11 cellular contexts compared by ENCODE assay signal in genomic region chr7:55081067-55081853, GRCh38.
DNase-seq lines count a peak whose midpoint lies in the region; ATAC-seq and TF ChIP-seq lines count a peak whose summit lies in the region.
"Had no signal": no experiment of that assay in that cellular context is flagged by ENCODE, and none has a peak within 500 bp of the region (broad histone marks: within the 10 kb centered on the region; RNA-seq: fewer than 3 reads in every experiment).

No MANE protein-coding gene starts in this region.

- H3K36me3 Mint-ChIP-seq in activated CD4-positive, alpha-beta T cell treated with anti-CD3 and anti-CD28 coated beads, Interleukin-2, amount 10 ng/mL, durations not matched to agents 24 days and 14 days (ENCODE audit: low read depth): no peaks in the 10 kb centered on the region

- H3K27ac ChIP-seq in RWPE2 (ENCODE audit: poor library complexity, severe bottlenecking) (peak overlapping the region; percentile 96), right atrium auricular region (peak overlapping the region; percentile 30 to 47), aorta (ENCODE audit: low read depth in 1 of 2, low read length in 2 of 2) (peak overlapping the region in 1 of 2 donors; percentile 47)

- H3K36me3 ChIP-seq in BE2C (peaks cover 46% of the 10 kb centered on the region), RWPE2 (ENCODE audit: low read depth) (peaks cover 91% of the 10 kb centered on the region), right atrium auricular region (no peaks in the 10 kb centered on the region), aorta (ENCODE audit: control insufficient read depth in 1 of 2, insufficient read depth in 2 of 2, low read length in 1 of 2) (no peaks in the 10 kb centered on the region)

- no peak overlapping the region for H3K27ac Mint-ChIP-seq in activated CD4-positive, alpha-beta T cell treated with anti-CD3 and anti-CD28 coated beads, Interleukin-2, amount 10 ng/mL, durations not matched to agents 24 days and 14 days
- no peak overlapping the region for H3K27ac Mint-ChIP-seq in stimulated activated naive CD8-positive, alpha-beta T cell treated with anti-CD3 and anti-CD28 coated beads, Interleukin-15, amount 100 ng/mL, for 72 hours
- H3K27ac Mint-ChIP-seq: activated T-helper 17 cell treated with anti-CD3 and anti-CD28 coated beads, Interleukin-2, amount 50 U/mL, for 72 hours had no signal

- WGBS in aorta, 2 donors: 60 to 70% methylated on average over 13 of the region's 13 CpGs

- H3K27me3 Mint-ChIP-seq in activated CD4-positive, alpha-beta T cell treated with anti-CD3 and anti-CD28 coated beads, Interleukin-2, amount 10 ng/mL, durations not matched to agents 24 days and 14 days: peaks cover 33% of the 10 kb centered on the region
- peaks cover 48% of the 10 kb centered on the region for H3K27me3 Mint-ChIP-seq in stimulated activated naive CD8-positive, alpha-beta T cell treated with anti-CD3 and anti-CD28 coated beads, Interleukin-15, amount 100 ng/mL, for 72 hours

- H3K27me3 ChIP-seq in BE2C (no peaks in the 10 kb centered on the region), RWPE2 (ENCODE audit: insufficient read depth, poor library complexity, severe bottlenecking) (no peaks in the 10 kb centered on the region), right atrium auricular region (no peaks in the 10 kb centered on the region), aorta (ENCODE audit: control insufficient read depth in 1 of 2, insufficient read depth in 2 of 2, low read length in 1 of 2) (no peaks in the 10 kb centered on the region)

- no peak for TF ChIP-seq CTCF in BE2C (IDR thresholded peaks at IDR 0.05; ENCODE audit: low read depth, low read length)
- TF ChIP-seq CTCF in RWPE2 (IDR thresholded peaks at IDR 0.05; ENCODE audit: poor library complexity, severe bottlenecking): no peak
- TF ChIP-seq CTCF in right atrium auricular region (IDR thresholded peaks at IDR 0.05): no peak

- H3K4me3 Mint-ChIP-seq in activated CD4-positive, alpha-beta T cell treated with anti-CD3 and anti-CD28 coated beads, Interleukin-2, amount 10 ng/mL, durations not matched to agents 24 days and 14 days: no peak overlapping the region
- H3K4me3 Mint-ChIP-seq in stimulated activated naive CD8-positive, alpha-beta T cell treated with anti-CD3 and anti-CD28 coated beads, Interleukin-15, amount 100 ng/mL, for 72 hours: no peak overlapping the region
- H3K4me3 Mint-ChIP-seq: activated T-helper 17 cell treated with anti-CD3 and anti-CD28 coated beads, Interleukin-2, amount 50 U/mL, for 72 hours had no signal

- ATAC-seq in RWPE2 (ENCODE audit: low read depth): 0 out of 3 replicates have a peak, but pooled peaks have one; percentile 2
- ATAC-seq in aorta (ENCODE audit: low FRiP score): no peak
- ATAC-seq in stimulated activated naive CD8-positive, alpha-beta T cell treated with anti-CD3 and anti-CD28 coated beads, Interleukin-15, amount 100 ng/mL, for 72 hours: no peak
- ATAC-seq: activated CD4-positive, CD25-positive, alpha-beta regulatory T cell treated with anti-CD3 and anti-CD28 coated beads, Interleukin-2, amount 50 U/mL, for 24 hours; activated T-helper 17 cell treated with anti-CD3 and anti-CD28 coated beads, Interleukin-2, amount 50 U/mL, for 72 hours had no signal

- H3K4me3 ChIP-seq in BE2C (ENCODE audit: low read depth, low read length): peak overlapping the region; percentile 21
- H3K4me3 ChIP-seq in RWPE2 (ENCODE audit: severe bottlenecking): no peak overlapping the region
- H3K4me3 ChIP-seq in right atrium auricular region: no peak overlapping the region
- no peak overlapping the region for H3K4me3 ChIP-seq in aorta (ENCODE audit: low read length in 2 of 2)

- peak; percentile 53 for DNase-seq in BE2C
- DNase-seq in RWPE2 (ENCODE audit: low spot score): no peak
- no peak for DNase-seq in right atrium auricular region (ENCODE audit: low spot score)
- peak; percentile 58 for DNase-seq in renal cortical epithelial cell (ENCODE audit: low read depth)
- no peak for DNase-seq in activated CD4-positive, alpha-beta T cell treated with anti-CD3 and anti-CD28 coated beads, Interleukin-2, amount 10 ng/mL, durations not matched to agents 24 days and 14 days
- no peak for DNase-seq in aorta
- DNase-seq in stimulated activated naive CD8-positive, alpha-beta T cell treated with anti-CD3 and anti-CD28 coated beads, Interleukin-15, amount 100 ng/mL, for 72 hours: no peak
- DNase-seq in occipital lobe (lab: John Stamatoyannopoulos, UW): no peak
- DNase-seq: islet precursor cell had no signal

- H3K9me3 ChIP-seq in BE2C (no peaks in the 10 kb centered on the region), RWPE2 (ENCODE audit: severe bottlenecking) (no peaks in the 10 kb centered on the region), right atrium auricular region (no peaks in the 10 kb centered on the region), aorta (ENCODE audit: control insufficient read depth, low read length) (no peaks in the 10 kb centered on the region)

- H3K9me3 Mint-ChIP-seq in activated CD4-positive, alpha-beta T cell treated with anti-CD3 and anti-CD28 coated beads, Interleukin-2, amount 10 ng/mL, durations not matched to agents 24 days and 14 days: no peaks in the 10 kb centered on the region
- no peaks in the 10 kb centered on the region for H3K9me3 Mint-ChIP-seq in stimulated activated naive CD8-positive, alpha-beta T cell treated with anti-CD3 and anti-CD28 coated beads, Interleukin-15, amount 100 ng/mL, for 72 hours
- H3K9me3 Mint-ChIP-seq: activated T-helper 17 cell treated with anti-CD3 and anti-CD28 coated beads, Interleukin-2, amount 50 U/mL, for 72 hours had no signal

- peaks cover 6% of the 10 kb centered on the region for H3K4me1 Mint-ChIP-seq in activated CD4-positive, alpha-beta T cell treated with anti-CD3 and anti-CD28 coated beads, Interleukin-2, amount 10 ng/mL, durations not matched to agents 24 days and 14 days
- H3K4me1 Mint-ChIP-seq in stimulated activated naive CD8-positive, alpha-beta T cell treated with anti-CD3 and anti-CD28 coated beads, Interleukin-15, amount 100 ng/mL, for 72 hours: peaks cover 13% of the 10 kb centered on the region
- H3K4me1 Mint-ChIP-seq: activated T-helper 17 cell treated with anti-CD3 and anti-CD28 coated beads, Interleukin-2, amount 50 U/mL, for 72 hours had no signal

- intact Hi-C loops in activated CD4-positive, alpha-beta T cell treated with anti-CD3 and anti-CD28 coated beads, Interleukin-2, amount 10 ng/mL, durations not matched to agents 24 days and 14 days (cut with micrococcal nuclease): no loop called here
- intact Hi-C loops in aorta (cut with DNase I): no loop called here

- H3K4me1 ChIP-seq in BE2C (peaks cover 79% of the 10 kb centered on the region), RWPE2 (ENCODE audit: insufficient read depth, poor library complexity, severe bottlenecking) (peaks cover 54% of the 10 kb centered on the region), right atrium auricular region (peaks cover 0 to 32% of the 10 kb centered on the region in 2 donors), aorta (ENCODE audit: control insufficient read depth in 1 of 2, insufficient read depth in 2 of 2, low read length in 2 of 2) (peaks cover 3 to 6% of the 10 kb centered on the region in 2 donors)

Comparison
In these comparisons a context has a peak if more than half of its experiments do, and no peak if none do; other contexts are left out.
1. DNase-seq: peak in BE2C (single experiment) and renal cortical epithelial cell (single experiment); none in RWPE2 (single experiment), right atrium auricular region (single experiment), activated CD4-positive, alpha-beta T cell treated with anti-CD3 and anti-CD28 coated beads, Interleukin-2, amount 10 ng/mL, durations not matched to agents 24 days and 14 days (single experiment), aorta (0 of 2), stimulated activated naive CD8-positive, alpha-beta T cell treated with anti-CD3 and anti-CD28 coated beads, Interleukin-15, amount 100 ng/mL, for 72 hours (0 of 2) and occipital lobe (single experiment).